Comparison of ENCODE assay signal across 19 cellular contexts in genomic region chr19:39420769-39421168, GRCh38. TPM values are rescaled to one million over a fixed set of nuclear protein-coding genes. Genes with fewer than 3 reads are reported as not detected.
DNase-seq lines count a peak whose midpoint lies in the region; ATAC-seq, FAIRE-seq and TF ChIP-seq lines count a peak whose summit lies in the region.
"Had no signal": no experiment of that assay in that cellular context is flagged by ENCODE, and none has a peak within 500 bp of the region (broad histone marks: within the 10 kb centered on the region; RNA-seq: fewer than 3 reads in every experiment).

No MANE protein-coding gene starts in this region.

- H3K4me2 ChIP-seq in A549: no peak overlapping the region

- no peak for FAIRE-seq in A549 (lab: Jason Lieb, UNC)
- FAIRE-seq: D721Med, GM12892 had no signal

- H3K36me3 ChIP-seq in HEK293 (ENCODE audit: control insufficient read depth in 2 of 2, insufficient read depth in 1 of 2, low read length in 2 of 2): peaks cover 74 to 83% of the 10 kb centered on the region in 2 experiments
- H3K36me3 ChIP-seq in sigmoid colon: peaks cover 7 to 88% (median 50%) of the 10 kb centered on the region in 4 donors

- WGBS in A549 (ENCODE audit: missing lambda C conversion rate): 91% methylated on average over 15 of the region's 15 CpGs
- WGBS in sigmoid colon, 2 donors: 87 to 93% methylated on average over 15 of the region's 15 CpGs

- peak in 1 of 2 experiments; percentile 5; a peak in 2 of 6 replicates for ATAC-seq in A549

- H3K4me1 ChIP-seq in A549 (no peaks in the 10 kb centered on the region), HEK293 (ENCODE audit: control insufficient read depth, insufficient read depth, low read length) (no peaks in the 10 kb centered on the region), sigmoid colon (peaks cover 0 to 20% (median 13%) of the 10 kb centered on the region in 4 donors)
- H3K4me1 ChIP-seq: BE2C had no signal

- no peak for TF ChIP-seq RAD21 in A549 (conservative IDR thresholded peaks at IDR 0.05 in 1 of 2, IDR thresholded peaks at IDR 0.05 in 1 of 2)

- DNase-seq in A549 (ENCODE audit: low read depth in 1 of 2, low spot score in 1 of 2) (peak in 1 of 2 experiments; percentile 29), coronary artery (ENCODE audit: low spot score) (peak; percentile 73), sigmoid colon (peak; percentile 64), HEK293T (ENCODE audit: extremely low spot score) (no peak), NCI-H128 (lab: John Stamatoyannopoulos, UW; ENCODE audit: unreplicated experiment) (no peak)
- DNase-seq in stimulated activated CD4-positive, alpha-beta T cell treated with anti-CD3 and anti-CD28 coated beads, Interleukin-12 subunit alpha, Interleukin-12 subunit beta, amount 100 ng/mL, for 4 hours: no peak
- DNase-seq: ACHN; BE2C; C1 segment of cervical spinal cord; CD4-positive, CD25-positive, alpha-beta regulatory T cell; CD8-positive, alpha-beta memory T cell; COR-L47; DMS79; GDM1; GOT3; H9 had no signal

- CTCF ChIA-PET in A549 (lab: Yijun Ruan, JAX): interaction anchor here (0.9 to 23.5 kb wide), 10 partner anchors 6 to 1186 kb away, joined by 3 to 457 read pairs (median 12); partner anchors contain the start of genes EID2B, MED29, PAF1 and PLEKHG2
- CTCF ChIA-PET in HEK293 (lab: Yijun Ruan, JAX): interaction anchor here (0.6 to 1.5 kb wide), 5 partner anchors 9 to 83 kb away, joined by 3 to 4 read pairs (median 3); no protein-coding TSS in a partner anchor
- CTCF ChIA-PET in HEK293T (lab: Yijun Ruan, JAX): interaction anchor here (1.2 kb wide), 1 partner anchor 15 kb away, joined by 5 read pairs; the partner anchor contains the start of gene RPS16

- H3K9me3 ChIP-seq in A549 (no peaks in the 10 kb centered on the region), HEK293 (ENCODE audit: control insufficient read depth, insufficient read depth, low read depth, low read length) (no peaks in the 10 kb centered on the region), sigmoid colon (no peaks in the 10 kb centered on the region)
- H3K9me3 ChIP-seq: BE2C had no signal

- no peak for TF ChIP-seq EP300 in A549 (IDR thresholded peaks at IDR 0.05)
- TF ChIP-seq EP300 in sigmoid colon (IDR thresholded peaks at IDR 0.05): no peak

- H3K4me3 ChIP-seq in A549 (no peak overlapping the region), HEK293 (ENCODE audit: low read depth, low read length) (no peak overlapping the region), coronary artery (no peak overlapping the region), sigmoid colon (no peak overlapping the region)

- TF ChIP-seq POLR2A in A549 (IDR thresholded peaks at IDR 0.05; ENCODE audit: low read length) (no peak), sigmoid colon (IDR thresholded peaks at IDR 0.05) (no peak)

- H3K27ac ChIP-seq in A549 (no peak overlapping the region), HEK293 (ENCODE audit: extremely low read depth, low read depth, low read length) (no peak overlapping the region), coronary artery (no peak overlapping the region), sigmoid colon (no peak overlapping the region)

- intact Hi-C loops in sigmoid colon (cut with DNase I): no loop called here

- no peaks in the 10 kb centered on the region for H3K27me3 ChIP-seq in sigmoid colon
- H3K27me3 ChIP-seq: BE2C had no signal

- no peak for TF ChIP-seq CTCF in A549 (IDR thresholded peaks at IDR 0.05)
- no peak for TF ChIP-seq CTCF in HEK293 (tag by site-specific recombination; IDR thresholded peaks at IDR 0.05)
- no peak for TF ChIP-seq CTCF in coronary artery (IDR thresholded peaks at IDR 0.05)
- no peak for TF ChIP-seq CTCF in sigmoid colon (IDR thresholded peaks at IDR 0.05)

- POLR2A ChIA-PET in A549 (lab: Yijun Ruan, JAX) (interaction anchor here (1.4 to 10.5 kb wide), 2 partner anchors 13 to 15 kb away, joined by 3 to 160 read pairs; partner anchors contain the start of gene RPS16), HEK293 (lab: Yijun Ruan, JAX) (interaction anchor here (0.5 to 13.3 kb wide), 8 partner anchors 8 to 402 kb away, joined by 3 to 255 read pairs (median 5); partner anchors contain the start of genes PLEKHG2, RPS16 and SUPT5H), HEK293T (lab: Yijun Ruan, JAX) (interaction anchor here (1.6 to 6.8 kb wide), 3 partner anchors 8 to 15 kb away, joined by 4 to 78 read pairs (median 4); partner anchors contain the start of gene RPS16)

TF ChIP-seq in A549, 52 proteins besides CTCF, POLR2A, EP300 and RAD21 (continues in another document):
- TF ChIP-seq ZFP36 (IDR thresholded peaks at IDR 0.05; ENCODE audit: borderline replicate concordance, partially characterized antibody) (no peak), NPAS2 (CRISPR knock-in tag; IDR thresholded peaks at IDR 0.05; ENCODE audit: borderline replicate concordance) (no peak), TFCP2L1 (CRISPR knock-in tag; IDR thresholded peaks at IDR 0.05) (0 out of 2 replicates have a peak, but pooled peaks have one; percentile 15), FOXS1 (CRISPR knock-in tag; IDR thresholded peaks at IDR 0.05) (no peak), HES2 (IDR thresholded peaks at IDR 0.05) (no peak)

TF ChIP-seq in HEK293, 187 proteins besides CTCF, POLR2A, EP300 and RAD21 (continues in another document):
- 0 out of 2 replicates have a peak, but pooled peaks have one; percentile 5 for TF ChIP-seq ZBTB6 (tag by site-specific recombination; IDR thresholded peaks at IDR 0.05)

TF ChIP-seq in HEK293T, 16 proteins besides CTCF, POLR2A, EP300 and RAD21:
- TF ChIP-seq L3MBTL2 (conservative IDR thresholded peaks at IDR 0.05) (no peak), ARNT (IDR thresholded peaks at IDR 0.05) (no peak), HDGF (IDR thresholded peaks at IDR 0.05; ENCODE audit: borderline replicate concordance) (no peak), FOXK2 (IDR thresholded peaks at IDR 0.05) (no peak), SP1 (IDR thresholded peaks at IDR 0.05) (no peak), NFRKB (IDR thresholded peaks at IDR 0.05) (no peak), PKNOX1 (IDR thresholded peaks at IDR 0.05) (no peak)

RNA-seq across cellular contexts. Expression of gene PLEKHG2, which starts 8.3 kb away (rescaled TPM):
- polyA plus RNA-seq in A549 (2011; rRNA removed) (21.6 and 35.1 TPM in 2 replicates), A549 (2017; fragmentation: RNase III; extraction: RNeasy Plus Mini Kit Qiagen cat#74134 plus additional on column Dnase treatment) (32.2 to 41.7 TPM (median 39.1 TPM) in 3 replicates), sigmoid colon (10 to 100 TPM in 1 of 3 donors, under 1 TPM in 2; 0.60 to 14.9 (median 0.69) TPM)
- 17.7 and 23.5 TPM in 2 replicates for polyA plus RNA-seq in A549 (2012; cell fraction: cytosol; rRNA removed)
- polyA plus RNA-seq in A549 (2012; cell fraction: nucleus; rRNA removed): 94.8 and 104 TPM in 2 replicates
- polyA minus RNA-seq in A549 (2011; rRNA and poly(A)+ RNA removed): 43.4 and 45.6 TPM in 2 replicates
- 10 to 100 TPM in 3 of 4 donors, 1 to 10 TPM in 1; 8.2 to 28.8 (median 12.5) TPM for total RNA-seq in sigmoid colon

RNA-seq across cellular contexts. Expression of gene ZFP36, which starts 14.1 kb away (rescaled TPM):
- polyA plus RNA-seq in A549 (2011; rRNA removed): 29.1 and 35.6 TPM in 2 replicates
- polyA plus RNA-seq in A549 (2012; cell fraction: cytosol; rRNA removed): 37.1 and 59.9 TPM in 2 replicates
- polyA plus RNA-seq in A549 (2012; cell fraction: nucleus; rRNA removed): 113 and 124 TPM in 2 replicates
- 16.5 to 22.1 TPM (median 18.3 TPM) in 3 replicates for polyA plus RNA-seq in A549 (2017; fragmentation: RNase III; extraction: RNeasy Plus Mini Kit Qiagen cat#74134 plus additional on column Dnase treatment)
- polyA minus RNA-seq in A549 (2011; rRNA and poly(A)+ RNA removed): 13.2 and 18.9 TPM in 2 replicates
- 100 to 1,000 TPM in 3 of 4 donors, 10 to 100 TPM in 1; 78.1 to 320 (median 190) TPM for total RNA-seq in sigmoid colon
- polyA plus RNA-seq in sigmoid colon: 100 to 1,000 TPM; 112 to 298 (median 228) TPM

RNA-seq across cellular contexts. Expression of gene RPS16, which starts 15.0 kb away (rescaled TPM):
- polyA plus RNA-seq in A549 (2011; rRNA removed) (4,855 and 5,722 TPM in 2 replicates), A549 (2017; fragmentation: RNase III; extraction: RNeasy Plus Mini Kit Qiagen cat#74134 plus additional on column Dnase treatment) (4,280 to 4,348 TPM (median 4,297 TPM) in 3 replicates), sigmoid colon (1,000 to 10,000 TPM; 2,119 to 4,564 (median 2,918) TPM)
- 15,003 and 17,959 TPM in 2 replicates for polyA plus RNA-seq in A549 (2012; cell fraction: cytosol; rRNA removed)
- polyA plus RNA-seq in A549 (2012; cell fraction: nucleus; rRNA removed): 8,488 and 9,467 TPM in 2 replicates
- polyA minus RNA-seq in A549 (2011; rRNA and poly(A)+ RNA removed): 5,249 and 5,947 TPM in 2 replicates
- 1,000 to 10,000 TPM; 1,648 to 4,043 (median 3,423) TPM for total RNA-seq in sigmoid colon

RNA-seq across cellular contexts. Expression of gene SUPT5H, which starts 24.6 kb away (rescaled TPM):
- polyA plus RNA-seq in A549 (2011; rRNA removed) (133 and 186 TPM in 2 replicates), A549 (2017; fragmentation: RNase III; extraction: RNeasy Plus Mini Kit Qiagen cat#74134 plus additional on column Dnase treatment) (200 to 223 TPM (median 222 TPM) in 3 replicates), sigmoid colon (100 to 1,000 TPM in 1 of 3 donors, 10 to 100 TPM in 2; 52.3 to 112 (median 67.5) TPM)
- 147 and 165 TPM in 2 replicates for polyA plus RNA-seq in A549 (2012; cell fraction: cytosol; rRNA removed)
- 393 and 418 TPM in 2 replicates for polyA plus RNA-seq in A549 (2012; cell fraction: nucleus; rRNA removed)
- 133 and 149 TPM in 2 replicates for polyA minus RNA-seq in A549 (2011; rRNA and poly(A)+ RNA removed)
- total RNA-seq in sigmoid colon: 100 to 1,000 TPM in 2 of 4 donors, 10 to 100 TPM in 2; 72.1 to 104 (median 89.1) TPM

RNA-seq across cellular contexts. Expression of gene MED29, which starts 29.6 kb away (rescaled TPM):
- polyA plus RNA-seq in A549 (2011; rRNA removed) (55.7 and 57.5 TPM in 2 replicates), A549 (2017; fragmentation: RNase III; extraction: RNeasy Plus Mini Kit Qiagen cat#74134 plus additional on column Dnase treatment) (47.7 to 50.7 TPM (median 48.7 TPM) in 3 replicates), sigmoid colon (10 to 100 TPM; 22.8 to 33.5 (median 31.0) TPM)
- polyA plus RNA-seq in A549 (2012; cell fraction: cytosol; rRNA removed): 62.4 and 81.8 TPM in 2 replicates
- 48.3 and 60.2 TPM in 2 replicates for polyA plus RNA-seq in A549 (2012; cell fraction: nucleus; rRNA removed)
- 48.8 and 57.0 TPM in 2 replicates for polyA minus RNA-seq in A549 (2011; rRNA and poly(A)+ RNA removed)
- total RNA-seq in sigmoid colon: 10 to 100 TPM; 25.2 to 44.6 (median 33.7) TPM

Comparison
In these comparisons a context has a peak if more than half of its experiments do, and no peak if none do; other contexts are left out.
1. DNase-seq: peak in coronary artery (single experiment) and sigmoid colon (single experiment); none in stimulated activated CD4-positive, alpha-beta T cell treated with anti-CD3 and anti-CD28 coated beads, Interleukin-12 subunit alpha, Interleukin-12 subunit beta, amount 100 ng/mL, for 4 hours (single experiment), HEK293T (single experiment) and NCI-H128 (single experiment).